1 cellular context compared by ENCODE assay signal in genomic region chr2:179694963-179695362, GRCh38.
TF ChIP-seq lines count a peak whose summit lies in the region.

No MANE protein-coding gene starts in this region.

TF ChIP-seq in SK-N-SH treated with all-trans-retinoic acid at 6 μM for 48 hours, 23 proteins besides CTCF, POLR2A, EP300 and RAD21:
- TF ChIP-seq TSHZ2 (CRISPR knock-in tag; IDR thresholded peaks at IDR 0.05) = no peak
- TF ChIP-seq TCF4 (CRISPR knock-in tag; IDR thresholded peaks at IDR 0.05; ENCODE audit: borderline replicate concordance) = no peak
- no peak for TF ChIP-seq CREB5 (CRISPR knock-in tag; IDR thresholded peaks at IDR 0.05; ENCODE audit: low read depth)
- no peak for TF ChIP-seq CSDC2 (CRISPR knock-in tag; IDR thresholded peaks at IDR 0.05)
- TF ChIP-seq ZNF8 (CRISPR knock-in tag; IDR thresholded peaks at IDR 0.05) = no peak
- TF ChIP-seq ISL1 (CRISPR knock-in tag; IDR thresholded peaks at IDR 0.05) = no peak
- no peak for TF ChIP-seq SNAI2 (CRISPR knock-in tag; IDR thresholded peaks at IDR 0.05)
- no peak for TF ChIP-seq ZNF70 (CRISPR knock-in tag; IDR thresholded peaks at IDR 0.05)
- no peak for TF ChIP-seq ARNTL (CRISPR knock-in tag; IDR thresholded peaks at IDR 0.05; ENCODE audit: borderline replicate concordance, low read depth)
